Comparison of ENCODE assay signal across 1 cellular context in genomic region chr6:16292432-16292831, GRCh38.
TF ChIP-seq lines count a peak whose summit lies in the region.

No MANE protein-coding gene starts in this region.

TF ChIP-seq in GM12878, 131 proteins besides CTCF, POLR2A, EP300 and RAD21 (continued from another document):
- TF ChIP-seq REST (IDR thresholded peaks at IDR 0.05; ENCODE audit: low read depth, low read length) = no peak
- TF ChIP-seq TAF1 (IDR thresholded peaks at IDR 0.05; ENCODE audit: borderline replicate concordance, low read depth, low read length) = no peak
- no peak for TF ChIP-seq IKZF1 (conservative IDR thresholded peaks at IDR 0.05)
- no peak for TF ChIP-seq ESRRA (IDR thresholded peaks at IDR 0.05; ENCODE audit: low read length)
- no peak for TF ChIP-seq ATF2 (IDR thresholded peaks at IDR 0.05; ENCODE audit: low read length)
- TF ChIP-seq MTA2 (IDR thresholded peaks at IDR 0.05; ENCODE audit: low read depth) = no peak
- TF ChIP-seq HDGF (IDR thresholded peaks at IDR 0.05) = no peak
- TF ChIP-seq SIX5 (IDR thresholded peaks at IDR 0.05; ENCODE audit: low read depth, low read length, severe bottlenecking) = no peak
